In the genomic region with DNA sequence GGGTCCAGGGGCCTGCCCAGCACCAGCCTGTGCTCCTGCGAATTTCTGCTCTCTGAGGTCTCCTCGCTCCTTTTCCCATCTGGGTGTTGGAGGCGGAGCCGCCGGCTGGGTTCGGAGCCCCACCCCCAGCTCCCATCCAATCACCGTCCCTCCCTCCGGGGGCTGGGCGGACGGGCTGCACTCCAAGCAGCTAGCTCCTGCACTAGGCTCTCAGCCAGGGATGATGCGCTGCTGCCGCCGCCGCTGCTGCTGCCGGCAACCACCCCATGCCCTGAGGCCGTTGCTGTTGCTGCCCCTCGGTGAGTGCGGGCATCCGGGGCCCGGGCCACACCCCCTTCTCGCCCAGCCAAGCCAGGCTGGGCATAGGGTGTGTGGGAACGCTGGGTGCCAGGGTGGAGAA, we compare ENCODE assay signal across 1 cellular context.
A peak's percentile ranks its signal among the peaks of the same experiment; 100 is the strongest.
TF ChIP-seq lines count a peak whose summit lies in the region.

A gene (plus strand): TSS at position 202 of the 400 bp plus-strand sequence. CDS start 19 bp downstream, at position 221.

TF ChIP-seq in K562, 482 proteins besides CTCF, POLR2A, EP300 and RAD21 (continued from another document):
- TF ChIP-seq RBM17 (IDR thresholded peaks at IDR 0.05; ENCODE audit: borderline replicate concordance, low read depth, low read length): no peak
- TF ChIP-seq POLR2H (tag; IDR thresholded peaks at IDR 0.05; ENCODE audit: low read depth): no peak
- TF ChIP-seq, protein P1, sequence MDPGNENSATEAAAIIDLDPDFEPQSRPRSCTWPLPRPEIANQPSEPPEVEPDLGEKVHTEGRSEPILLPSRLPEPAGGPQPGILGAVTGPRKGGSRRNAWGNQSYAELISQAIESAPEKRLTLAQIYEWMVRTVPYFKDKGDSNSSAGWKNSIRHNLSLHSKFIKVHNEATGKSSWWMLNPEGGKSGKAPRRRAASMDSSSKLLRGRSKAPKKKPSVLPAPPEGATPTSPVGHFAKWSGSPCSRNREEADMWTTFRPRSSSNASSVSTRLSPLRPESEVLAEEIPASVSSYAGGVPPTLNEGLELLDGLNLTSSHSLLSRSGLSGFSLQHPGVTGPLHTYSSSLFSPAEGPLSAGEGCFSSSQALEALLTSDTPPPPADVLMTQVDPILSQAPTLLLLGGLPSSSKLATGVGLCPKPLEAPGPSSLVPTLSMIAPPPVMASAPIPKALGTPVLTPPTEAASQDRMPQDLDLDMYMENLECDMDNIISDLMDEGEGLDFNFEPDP (CRISPR knock-in tag; IDR thresholded peaks at IDR 0.05): no peak
- no peak for TF ChIP-seq NELFE (IDR thresholded peaks at IDR 0.05; ENCODE audit: insufficient read depth, insufficient read length)
- no peak for TF ChIP-seq ZNF174 (CRISPR knock-in tag; IDR thresholded peaks at IDR 0.05)
- no peak for TF ChIP-seq CCAR2 (IDR thresholded peaks at IDR 0.05; ENCODE audit: low read depth, low read length)
- no peak for TF ChIP-seq ZNF316 (IDR thresholded peaks at IDR 0.05)
- no peak for TF ChIP-seq HNRNPK (IDR thresholded peaks at IDR 0.05; ENCODE audit: low read depth, low read length, poor library complexity, severe bottlenecking)
- TF ChIP-seq MCM5 (IDR thresholded peaks at IDR 0.05; ENCODE audit: low read depth): no peak
- TF ChIP-seq XRCC5 (IDR thresholded peaks at IDR 0.05; ENCODE audit: low read depth, low read length): no peak
- TF ChIP-seq CEBPB (tag; IDR thresholded peaks at IDR 0.05): no peak
- no peak for TF ChIP-seq ZNF445 (CRISPR knock-in tag; IDR thresholded peaks at IDR 0.05; ENCODE audit: low read depth)
- no peak for TF ChIP-seq ZKSCAN8 (CRISPR knock-in tag; IDR thresholded peaks at IDR 0.05)
- TF ChIP-seq FOXM1 (IDR thresholded peaks at IDR 0.05; ENCODE audit: low read depth): no peak
- no peak for TF ChIP-seq FOXM1 (CRISPR knock-in tag; IDR thresholded peaks at IDR 0.05; ENCODE audit: low read depth)
- TF ChIP-seq, protein P2, sequence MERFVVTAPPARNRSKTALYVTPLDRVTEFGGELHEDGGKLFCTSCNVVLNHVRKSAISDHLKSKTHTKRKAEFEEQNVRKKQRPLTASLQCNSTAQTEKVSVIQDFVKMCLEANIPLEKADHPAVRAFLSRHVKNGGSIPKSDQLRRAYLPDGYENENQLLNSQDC (CRISPR knock-in tag; IDR thresholded peaks at IDR 0.05): no peak
- no peak for TF ChIP-seq YY1 (IDR thresholded peaks at IDR 0.05; ENCODE audit: borderline replicate concordance in 1 of 3, control insufficient read depth in 1 of 3, extremely low read depth in 1 of 3, insufficient read depth in 3 of 3, insufficient read length in 1 of 3, insufficient replicate concordance in 2 of 3, low read depth in 1 of 3, low read length in 2 of 3)
- TF ChIP-seq ZFP1 (CRISPR knock-in tag; IDR thresholded peaks at IDR 0.05): no peak
- no peak for TF ChIP-seq CAMTA2 (CRISPR knock-in tag; conservative IDR thresholded peaks at IDR 0.05)
- TF ChIP-seq BMI1 (IDR thresholded peaks at IDR 0.05; ENCODE audit: low read length): no peak
- peak in 1 of 2 experiments; percentile 46; a peak in 1 of 4 replicates for TF ChIP-seq SIN3A (IDR thresholded peaks at IDR 0.05; ENCODE audit: borderline replicate concordance in 2 of 2, control insufficient read depth in 1 of 2, low read depth in 2 of 2, low read length in 2 of 2)
- peak; percentile 24 for TF ChIP-seq RBM22 (IDR thresholded peaks at IDR 0.05; ENCODE audit: low read depth, low read length, poor library complexity, severe bottlenecking)
- 0 out of 2 replicates have a peak, but pooled peaks have one; percentile 19 for TF ChIP-seq HNRNPL (IDR thresholded peaks at IDR 0.05; ENCODE audit: low read depth, low read length)
- TF ChIP-seq, protein P3, sequence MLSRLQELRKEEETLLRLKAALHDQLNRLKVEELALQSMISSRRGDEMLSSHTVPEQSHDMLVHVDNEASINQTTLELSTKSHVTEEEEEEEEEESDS (CRISPR knock-in tag; IDR thresholded peaks at IDR 0.05): no peak
- no peak for TF ChIP-seq ZNF24 (IDR thresholded peaks at IDR 0.05)
- no peak for TF ChIP-seq SMAD3 (CRISPR knock-in tag; conservative IDR thresholded peaks at IDR 0.05)
- TF ChIP-seq PCBP2 (IDR thresholded peaks at IDR 0.05; ENCODE audit: low read depth, low read length, poor library complexity, severe bottlenecking): no peak
- TF ChIP-seq, protein P4, sequence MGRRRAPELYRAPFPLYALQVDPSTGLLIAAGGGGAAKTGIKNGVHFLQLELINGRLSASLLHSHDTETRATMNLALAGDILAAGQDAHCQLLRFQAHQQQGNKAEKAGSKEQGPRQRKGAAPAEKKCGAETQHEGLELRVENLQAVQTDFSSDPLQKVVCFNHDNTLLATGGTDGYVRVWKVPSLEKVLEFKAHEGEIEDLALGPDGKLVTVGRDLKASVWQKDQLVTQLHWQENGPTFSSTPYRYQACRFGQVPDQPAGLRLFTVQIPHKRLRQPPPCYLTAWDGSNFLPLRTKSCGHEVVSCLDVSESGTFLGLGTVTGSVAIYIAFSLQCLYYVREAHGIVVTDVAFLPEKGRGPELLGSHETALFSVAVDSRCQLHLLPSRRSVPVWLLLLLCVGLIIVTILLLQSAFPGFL (CRISPR knock-in tag; IDR thresholded peaks at IDR 0.05): no peak
- TF ChIP-seq, protein P5, sequence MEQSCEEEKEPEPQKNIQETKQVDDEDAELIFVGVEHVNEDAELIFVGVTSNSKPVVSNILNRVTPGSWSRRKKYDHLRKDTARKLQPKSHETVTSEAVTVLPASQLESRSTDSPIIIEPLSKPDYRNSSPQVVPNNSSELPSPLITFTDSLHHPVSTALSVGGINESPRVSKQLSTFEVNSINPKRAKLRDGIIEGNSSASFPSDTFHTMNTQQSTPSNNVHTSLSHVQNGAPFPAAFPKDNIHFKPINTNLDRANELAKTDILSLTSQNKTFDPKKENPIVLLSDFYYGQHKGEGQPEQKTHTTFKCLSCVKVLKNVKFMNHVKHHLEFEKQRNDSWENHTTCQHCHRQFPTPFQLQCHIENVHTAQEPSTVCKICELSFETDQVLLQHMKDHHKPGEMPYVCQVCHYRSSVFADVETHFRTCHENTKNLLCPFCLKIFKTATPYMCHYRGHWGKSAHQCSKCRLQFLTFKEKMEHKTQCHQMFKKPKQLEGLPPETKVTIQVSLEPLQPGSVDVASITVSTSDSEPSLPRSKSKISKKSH (CRISPR knock-in tag; IDR thresholded peaks at IDR 0.05): no peak
- no peak for TF ChIP-seq NR2C1 (IDR thresholded peaks at IDR 0.05)
- TF ChIP-seq NR2C1 (tag; IDR thresholded peaks at IDR 0.05): no peak
- TF ChIP-seq HIVEP1 (CRISPR knock-in tag; IDR thresholded peaks at IDR 0.05): no peak
- no peak for TF ChIP-seq SRSF7 (optimal IDR thresholded peaks at IDR 0.05; ENCODE audit: low read depth, low read length)
- TF ChIP-seq, protein P6, sequence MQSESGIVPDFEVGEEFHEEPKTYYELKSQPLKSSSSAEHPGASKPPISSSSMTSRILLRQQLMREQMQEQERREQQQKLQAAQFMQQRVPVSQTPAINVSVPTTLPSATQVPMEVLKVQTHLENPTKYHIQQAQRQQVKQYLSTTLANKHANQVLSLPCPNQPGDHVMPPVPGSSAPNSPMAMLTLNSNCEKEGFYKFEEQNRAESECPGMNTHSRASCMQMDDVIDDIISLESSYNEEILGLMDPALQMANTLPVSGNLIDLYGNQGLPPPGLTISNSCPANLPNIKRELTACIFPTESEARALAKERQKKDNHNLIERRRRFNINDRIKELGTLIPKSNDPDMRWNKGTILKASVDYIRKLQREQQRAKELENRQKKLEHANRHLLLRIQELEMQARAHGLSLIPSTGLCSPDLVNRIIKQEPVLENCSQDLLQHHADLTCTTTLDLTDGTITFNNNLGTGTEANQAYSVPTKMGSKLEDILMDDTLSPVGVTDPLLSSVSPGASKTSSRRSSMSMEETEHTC (IDR thresholded peaks at IDR 0.05): no peak
- TF ChIP-seq, protein P7, sequence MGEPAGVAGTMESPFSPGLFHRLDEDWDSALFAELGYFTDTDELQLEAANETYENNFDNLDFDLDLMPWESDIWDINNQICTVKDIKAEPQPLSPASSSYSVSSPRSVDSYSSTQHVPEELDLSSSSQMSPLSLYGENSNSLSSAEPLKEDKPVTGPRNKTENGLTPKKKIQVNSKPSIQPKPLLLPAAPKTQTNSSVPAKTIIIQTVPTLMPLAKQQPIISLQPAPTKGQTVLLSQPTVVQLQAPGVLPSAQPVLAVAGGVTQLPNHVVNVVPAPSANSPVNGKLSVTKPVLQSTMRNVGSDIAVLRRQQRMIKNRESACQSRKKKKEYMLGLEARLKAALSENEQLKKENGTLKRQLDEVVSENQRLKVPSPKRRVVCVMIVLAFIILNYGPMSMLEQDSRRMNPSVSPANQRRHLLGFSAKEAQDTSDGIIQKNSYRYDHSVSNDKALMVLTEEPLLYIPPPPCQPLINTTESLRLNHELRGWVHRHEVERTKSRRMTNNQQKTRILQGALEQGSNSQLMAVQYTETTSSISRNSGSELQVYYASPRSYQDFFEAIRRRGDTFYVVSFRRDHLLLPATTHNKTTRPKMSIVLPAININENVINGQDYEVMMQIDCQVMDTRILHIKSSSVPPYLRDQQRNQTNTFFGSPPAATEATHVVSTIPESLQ (CRISPR knock-in tag; IDR thresholded peaks at IDR 0.05): no peak
- TF ChIP-seq PHB (CRISPR knock-in tag; IDR thresholded peaks at IDR 0.05): no peak
- TF ChIP-seq NR1H2 (CRISPR knock-in tag; IDR thresholded peaks at IDR 0.05): no peak
- no peak for TF ChIP-seq MYNN (IDR thresholded peaks at IDR 0.05)
- TF ChIP-seq MYNN (CRISPR knock-in tag; IDR thresholded peaks at IDR 0.05): no peak
- TF ChIP-seq ZNF764 (CRISPR knock-in tag; IDR thresholded peaks at IDR 0.05; ENCODE audit: low read depth): no peak
- no peak for TF ChIP-seq SPI1 (IDR thresholded peaks at IDR 0.05; ENCODE audit: borderline replicate concordance, low read depth, low read length)
- TF ChIP-seq POLR2G (IDR thresholded peaks at IDR 0.05; ENCODE audit: low read depth, low read length): peak; percentile 68
- no peak for TF ChIP-seq PRMT5 (CRISPR knock-in tag; IDR thresholded peaks at IDR 0.05)
- TF ChIP-seq GTF2F1 (IDR thresholded peaks at IDR 0.05; ENCODE audit: low read depth, low read length): no peak
- TF ChIP-seq, protein P8, sequence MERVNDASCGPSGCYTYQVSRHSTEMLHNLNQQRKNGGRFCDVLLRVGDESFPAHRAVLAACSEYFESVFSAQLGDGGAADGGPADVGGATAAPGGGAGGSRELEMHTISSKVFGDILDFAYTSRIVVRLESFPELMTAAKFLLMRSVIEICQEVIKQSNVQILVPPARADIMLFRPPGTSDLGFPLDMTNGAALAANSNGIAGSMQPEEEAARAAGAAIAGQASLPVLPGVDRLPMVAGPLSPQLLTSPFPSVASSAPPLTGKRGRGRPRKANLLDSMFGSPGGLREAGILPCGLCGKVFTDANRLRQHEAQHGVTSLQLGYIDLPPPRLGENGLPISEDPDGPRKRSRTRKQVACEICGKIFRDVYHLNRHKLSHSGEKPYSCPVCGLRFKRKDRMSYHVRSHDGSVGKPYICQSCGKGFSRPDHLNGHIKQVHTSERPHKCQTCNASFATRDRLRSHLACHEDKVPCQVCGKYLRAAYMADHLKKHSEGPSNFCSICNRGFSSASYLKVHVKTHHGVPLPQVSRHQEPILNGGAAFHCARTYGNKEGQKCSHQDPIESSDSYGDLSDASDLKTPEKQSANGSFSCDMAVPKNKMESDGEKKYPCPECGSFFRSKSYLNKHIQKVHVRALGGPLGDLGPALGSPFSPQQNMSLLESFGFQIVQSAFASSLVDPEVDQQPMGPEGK (CRISPR knock-in tag; IDR thresholded peaks at IDR 0.05; ENCODE audit: borderline replicate concordance): no peak
- TF ChIP-seq HMGN3 (IDR thresholded peaks at IDR 0.05; ENCODE audit: borderline replicate concordance, extremely low read depth, insufficient read length, low read depth, low read length): peak; percentile 54
- TF ChIP-seq NFYB (IDR thresholded peaks at IDR 0.05; ENCODE audit: extremely low read depth, insufficient read length): peak; percentile 39
